Comparison of ENCODE assay signal across 8 cellular contexts in genomic region chr1:186374313-186375151, GRCh38. TPM values are rescaled to one million over a fixed set of nuclear protein-coding genes. Genes with fewer than 3 reads are reported as not detected.
DNase-seq lines count a peak whose midpoint lies in the region; ATAC-seq, FAIRE-seq and TF ChIP-seq lines count a peak whose summit lies in the region.

No MANE protein-coding gene starts in this region.

- no peak for TF ChIP-seq EP300 in gastroesophageal sphincter (IDR thresholded peaks at IDR 0.05)

- ATAC-seq in GM19025 (IDR thresholded peaks at IDR 0.05; ENCODE audit: low read depth, unreplicated experiment) = peak; percentile 18
- ATAC-seq in HG03139 (IDR thresholded peaks at IDR 0.05; ENCODE audit: unreplicated experiment) = peak; percentile 27
- ATAC-seq in gastroesophageal sphincter = no peak
- peak in 3 of 4 donors; percentile 7 to 21 (median 16) for ATAC-seq in pancreas

- H3K27me3 ChIP-seq in gastroesophageal sphincter (no peaks in the 10 kb centered on the region), pancreas (no peaks in the 10 kb centered on the region)

- no peak for TF ChIP-seq POLR2A in gastroesophageal sphincter (IDR thresholded peaks at IDR 0.05)

- H3K27ac ChIP-seq in gastroesophageal sphincter = peak overlapping the region; percentile 92 to 98 (median 96)
- H3K27ac ChIP-seq in pancreas = peak overlapping the region; percentile 84 to 98 (median 90)

- DNase-seq in CMK (ENCODE audit: low read depth) (peak; percentile 50), NCI-H69 (lab: John Stamatoyannopoulos, UW) (peak; percentile 74), pancreas (peak in 2 of 6 donors; percentile 13 to 17), D721Med (ENCODE audit: insufficient read length, low spot score) (no peak)
- peak; percentile 1 for DNase-seq in activated T-helper 9 cell treated with anti-CD3 and anti-CD28 coated beads, Interleukin-2, amount 50 U/mL, for 16 hours (ENCODE audit: low read depth)

- intact Hi-C loops in pancreas (cut with DNase I) = no loop called here

- H3K4me1 ChIP-seq in gastroesophageal sphincter = peaks cover 10 to 60% (median 13%) of the 10 kb centered on the region in 3 donors
- peaks cover 4 to 18% (median 7%) of the 10 kb centered on the region in 3 donors for H3K4me1 ChIP-seq in pancreas

- H3K9me3 ChIP-seq in gastroesophageal sphincter = no peaks in the 10 kb centered on the region
- no peaks in the 10 kb centered on the region for H3K9me3 ChIP-seq in pancreas

- peak overlapping the region; percentile 82 to 95 for H3K4me3 ChIP-seq in gastroesophageal sphincter
- peak overlapping the region; percentile 74 to 95 (median 90) for H3K4me3 ChIP-seq in pancreas

- TF ChIP-seq CTCF in gastroesophageal sphincter (IDR thresholded peaks at IDR 0.05) (no peak), pancreas (IDR thresholded peaks at IDR 0.05) (no peak), D721Med (IDR thresholded peaks at IDR 0.05; ENCODE audit: insufficient read depth, missing control alignments) (no peak)

- WGBS in gastroesophageal sphincter (ENCODE audit: low coverage in 1 of 2), 2 donors = 0 to 1% methylated on average over 17 to 20 of the region's 37 CpGs
- WGBS in pancreas, 2 donors = 0% methylated on average over 37 of the region's 37 CpGs

- H3K36me3 ChIP-seq in gastroesophageal sphincter = peaks cover 0 to 33% of the 10 kb centered on the region in 2 donors
- H3K36me3 ChIP-seq in pancreas = peaks cover 0 to 14% (median 0%) of the 10 kb centered on the region in 3 donors

- FAIRE-seq in pancreas (lab: Jason Lieb, UNC) (no peak), D721Med (lab: Jason Lieb, UNC) (no peak)

RNA-seq across cellular contexts. Expression of gene TPR, which starts 0.5 kb away (rescaled TPM):
- 10 to 100 TPM; 53.7 to 78.8 (median 70.1) TPM for total RNA-seq in gastroesophageal sphincter
- total RNA-seq in pancreas = 10 to 100 TPM; 25.9 to 45.5 (median 29.5) TPM
- 10 to 100 TPM; 11.8 to 35.1 TPM for polyA plus RNA-seq in pancreas

RNA-seq across cellular contexts. Expression of gene ODR4, which starts 1.1 kb away (rescaled TPM):
- total RNA-seq in gastroesophageal sphincter (10 to 100 TPM in 3 of 4 donors, 1 to 10 TPM in 1; 10.0 to 22.1 (median 15.3) TPM), pancreas (10 to 100 TPM; 15.4 to 20.2 (median 17.5) TPM)
- 10 to 100 TPM; 14.4 to 18.1 TPM for polyA plus RNA-seq in pancreas
